18 cellular contexts compared by ENCODE assay signal in genomic region chr2:217000406-217000805, GRCh38.
DNase-seq lines count a peak whose midpoint lies in the region; ATAC-seq and TF ChIP-seq lines count a peak whose summit lies in the region.
"Had no signal": no experiment of that assay in that cellular context is flagged by ENCODE, and none has a peak within 500 bp of the region (broad histone marks: within the 10 kb centered on the region; RNA-seq: fewer than 3 reads in every experiment).

No MANE protein-coding gene starts in this region.

- peak; percentile 11 for TF ChIP-seq CTCF in GM13977 (IDR thresholded peaks at IDR 0.05; ENCODE audit: extremely low read depth, insufficient read depth, missing control alignments)

- no peak for ATAC-seq in HG03175 (IDR thresholded peaks at IDR 0.05; ENCODE audit: unreplicated experiment)
- ATAC-seq: CD8-positive, alpha-beta T cell; GM23338 had no signal

- H3K4me1 Mint-ChIP-seq in activated T-cell treated with anti-CD3 and anti-CD28 coated beads, Interleukin-2, amount 50 U/mL, for 24 hours (ENCODE audit: low read depth): no peaks in the 10 kb centered on the region

- no peak overlapping the region for H3K27ac Mint-ChIP-seq in activated T-cell treated with anti-CD3 and anti-CD28 coated beads, Interleukin-2, amount 50 U/mL, for 24 hours
- H3K27ac Mint-ChIP-seq: CD8-positive, alpha-beta T cell; GM23338 had no signal

- H3K27me3 Mint-ChIP-seq in activated T-cell treated with anti-CD3 and anti-CD28 coated beads, Interleukin-2, amount 50 U/mL, for 24 hours: peaks cover 4% of the 10 kb centered on the region

- in situ Hi-C loops in GM13977 (cut with MboI; ENCODE audit: low pct_unique_long_range_greater_than_20kb, low sequenced_read_pairs, unreplicated experiment): no loop called here

- DNase-seq in NCI-H510A treated with DMSO at 0.1 percent for 48 hours (lab: John Stamatoyannopoulos, UW): peak; percentile 18
- DNase-seq in NCI-H510A (lab: John Stamatoyannopoulos, UW): no peak
- no peak for DNase-seq in GM13977 (ENCODE audit: low spot score)
- peak; percentile 2 for DNase-seq in NCI-H82 treated with DMSO at 0.1 percent for 48 hours (lab: John Stamatoyannopoulos, UW; ENCODE audit: unreplicated experiment)
- peak; percentile 6 for DNase-seq in cerebellar cortex (ENCODE audit: low spot score)
- DNase-seq in activated T-cell treated with anti-CD3 and anti-CD28 coated beads, Interleukin-2, amount 50 U/mL, for 24 hours: no peak
- DNase-seq in UCSD-AML1 (lab: John Stamatoyannopoulos, UW; ENCODE audit: unreplicated experiment): no peak
- DNase-seq: Calu3; CD8-positive, alpha-beta T cell; DMS79; HCEC 1CT; NCI-H1436; NCI-H2029; NCI-H774; SJCRH30; T-helper 2 cell had no signal

- H3K9me3 Mint-ChIP-seq in activated T-cell treated with anti-CD3 and anti-CD28 coated beads, Interleukin-2, amount 50 U/mL, for 24 hours: no peaks in the 10 kb centered on the region
- H3K9me3 Mint-ChIP-seq: CD8-positive, alpha-beta T cell; GM23338 had no signal

- no peaks in the 10 kb centered on the region for H3K36me3 Mint-ChIP-seq in activated T-cell treated with anti-CD3 and anti-CD28 coated beads, Interleukin-2, amount 50 U/mL, for 24 hours (ENCODE audit: low read depth)
- H3K36me3 Mint-ChIP-seq: CD8-positive, alpha-beta T cell had no signal

- H3K4me3 Mint-ChIP-seq in activated T-cell treated with anti-CD3 and anti-CD28 coated beads, Interleukin-2, amount 50 U/mL, for 24 hours: no peak overlapping the region
- H3K4me3 Mint-ChIP-seq: CD8-positive, alpha-beta T cell; GM23338 had no signal

Comparison
In these comparisons a context has a peak if more than half of its experiments do, and no peak if none do; other contexts are left out.
1. DNase-seq: peak in NCI-H510A treated with DMSO at 0.1 percent for 48 hours (single experiment), NCI-H82 treated with DMSO at 0.1 percent for 48 hours (single experiment) and cerebellar cortex (single experiment); none in NCI-H510A (single experiment), GM13977 (single experiment), activated T-cell treated with anti-CD3 and anti-CD28 coated beads, Interleukin-2, amount 50 U/mL, for 24 hours (single experiment) and UCSD-AML1 (single experiment).